Comparison of ENCODE assay signal across 1 cellular context in genomic region chr2:28716265-28716865, GRCh38.
A peak's percentile ranks its signal among the peaks of the same experiment; 100 is the strongest.
TF ChIP-seq lines count a peak whose summit lies in the region.

No MANE protein-coding gene starts in this region.

TF ChIP-seq in HepG2, 621 proteins besides CTCF, POLR2A, EP300 and RAD21 (continued from another document and continues in another):
- TF ChIP-seq ZNF597 (CRISPR knock-in tag; IDR thresholded peaks at IDR 0.05) (no peak), ZBTB21 (CRISPR knock-in tag; IDR thresholded peaks at IDR 0.05) (peak; percentile 69; the same call in 1 of the 2 replicates), JUNB (CRISPR knock-in tag; IDR thresholded peaks at IDR 0.05; ENCODE audit: borderline replicate concordance) (no peak), HDAC6 (IDR thresholded peaks at IDR 0.05; ENCODE audit: low read depth, low read length) (no peak), ZNF432 (CRISPR knock-in tag; IDR thresholded peaks at IDR 0.05; ENCODE audit: borderline replicate concordance) (no peak), THAP8 (CRISPR knock-in tag; IDR thresholded peaks at IDR 0.05; ENCODE audit: borderline replicate concordance) (no peak), ZNF660 (CRISPR knock-in tag; IDR thresholded peaks at IDR 0.05; ENCODE audit: borderline replicate concordance, low read depth) (no peak), MTF2 (CRISPR knock-in tag; IDR thresholded peaks at IDR 0.05; ENCODE audit: borderline replicate concordance) (no peak), SAP130 (CRISPR knock-in tag; IDR thresholded peaks at IDR 0.05; ENCODE audit: low read depth) (0 out of 2 replicates have a peak, but pooled peaks have one; percentile 13), DR1 (CRISPR knock-in tag; IDR thresholded peaks at IDR 0.05) (no peak), ATF7 (IDR thresholded peaks at IDR 0.05) (peak; percentile 54; the same call in 1 of the 2 replicates), ATF7 (CRISPR knock-in tag; IDR thresholded peaks at IDR 0.05) (no peak), GZF1 (CRISPR knock-in tag; IDR thresholded peaks at IDR 0.05) (no peak), KDM3A (CRISPR knock-in tag; IDR thresholded peaks at IDR 0.05; ENCODE audit: low read depth) (no peak), CREB1 (IDR thresholded peaks at IDR 0.05) (peak; percentile 67), CREB1 (CRISPR knock-in tag; IDR thresholded peaks at IDR 0.05) (0 out of 2 replicates have a peak, but pooled peaks have one; percentile 22), THYN1 (CRISPR knock-in tag; IDR thresholded peaks at IDR 0.05; ENCODE audit: borderline replicate concordance, low read depth) (no peak), ZNF672 (CRISPR knock-in tag; IDR thresholded peaks at IDR 0.05) (no peak), ZNF569 (CRISPR knock-in tag; IDR thresholded peaks at IDR 0.05; ENCODE audit: borderline replicate concordance) (no peak), ZNF460 (CRISPR knock-in tag; IDR thresholded peaks at IDR 0.05; ENCODE audit: borderline replicate concordance) (no peak), TFE3 (CRISPR knock-in tag; IDR thresholded peaks at IDR 0.05) (peak; percentile 35; the same call in 1 of the 2 replicates), ZNF563 (CRISPR knock-in tag; IDR thresholded peaks at IDR 0.05) (no peak), CEBPB (IDR thresholded peaks at IDR 0.05; ENCODE audit: borderline replicate concordance, low read depth, low read length) (peak; percentile 72), ZFP90 (CRISPR knock-in tag; IDR thresholded peaks at IDR 0.05; ENCODE audit: borderline replicate concordance) (no peak), NPAS2 (CRISPR knock-in tag; IDR thresholded peaks at IDR 0.05; ENCODE audit: borderline replicate concordance) (no peak), AHR (CRISPR knock-in tag; IDR thresholded peaks at IDR 0.05) (no peak), MEIS2 (CRISPR knock-in tag; IDR thresholded peaks at IDR 0.05) (no peak), DRAP1 (CRISPR knock-in tag; IDR thresholded peaks at IDR 0.05) (no peak), ZNF143 (CRISPR knock-in tag; IDR thresholded peaks at IDR 0.05) (no peak), JDP2 (CRISPR knock-in tag; IDR thresholded peaks at IDR 0.05; ENCODE audit: borderline replicate concordance) (no peak), E2F5 (CRISPR knock-in tag; conservative IDR thresholded peaks at IDR 0.05) (no peak), ZNF207 (IDR thresholded peaks at IDR 0.05; ENCODE audit: borderline replicate concordance) (no peak), ZNF337 (CRISPR knock-in tag; IDR thresholded peaks at IDR 0.05; ENCODE audit: borderline replicate concordance, low read depth) (no peak), ARID5B (CRISPR knock-in tag; IDR thresholded peaks at IDR 0.05) (0 out of 2 replicates have a peak, but pooled peaks have one; percentile 20), STAG1 (CRISPR knock-in tag; IDR thresholded peaks at IDR 0.05) (no peak), ZNF777 (CRISPR knock-in tag; IDR thresholded peaks at IDR 0.05) (no peak), BRF2 (CRISPR knock-in tag; IDR thresholded peaks at IDR 0.05) (no peak), IRX3 (CRISPR knock-in tag; IDR thresholded peaks at IDR 0.05; ENCODE audit: borderline replicate concordance, low read depth) (no peak), ZNF513 (CRISPR knock-in tag; conservative IDR thresholded peaks at IDR 0.05) (no peak), NR2F1 (CRISPR knock-in tag; IDR thresholded peaks at IDR 0.05) (no peak), TOE1 (CRISPR knock-in tag; IDR thresholded peaks at IDR 0.05) (no peak), ZNF354B (CRISPR knock-in tag; IDR thresholded peaks at IDR 0.05) (no peak), ZNF749 (CRISPR knock-in tag; IDR thresholded peaks at IDR 0.05; ENCODE audit: borderline replicate concordance) (no peak), RFX3 (CRISPR knock-in tag; IDR thresholded peaks at IDR 0.05) (no peak), ZFYVE20 (CRISPR knock-in tag; IDR thresholded peaks at IDR 0.05; ENCODE audit: borderline replicate concordance, low read depth) (no peak), ZNF674 (CRISPR knock-in tag; IDR thresholded peaks at IDR 0.05; ENCODE audit: low read depth) (no peak), GRHL1 (CRISPR knock-in tag; conservative IDR thresholded peaks at IDR 0.05) (no peak)
